Comparison of ENCODE assay signal across 15 cellular contexts in the genomic region with DNA sequence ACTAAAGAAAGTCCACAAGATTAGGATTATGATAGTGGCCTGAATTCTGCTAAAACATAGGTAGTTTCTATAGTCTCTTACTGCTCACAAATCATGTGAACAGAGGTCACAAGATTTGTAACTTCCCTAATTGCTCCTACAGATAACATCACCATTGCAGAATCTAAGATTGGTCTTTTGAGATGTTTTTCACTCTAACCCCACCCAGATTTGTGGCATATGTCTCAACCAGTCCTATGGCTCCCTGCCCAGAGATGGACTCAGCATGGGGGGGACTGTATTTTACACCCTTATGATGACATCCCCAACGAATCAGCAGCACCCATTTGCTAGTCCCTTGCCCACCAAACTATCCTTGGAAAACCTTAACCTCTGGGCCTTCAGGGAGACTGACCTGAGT.
DNase-seq lines count a peak whose midpoint lies in the region; ATAC-seq and TF ChIP-seq lines count a peak whose summit lies in the region.
"Had no signal": no experiment of that assay in that cellular context is flagged by ENCODE, and none has a peak within 500 bp of the region (broad histone marks: within the 10 kb centered on the region; RNA-seq: fewer than 3 reads in every experiment).

No MANE protein-coding gene starts in this region.

- H3K4me3 Mint-ChIP-seq in naive B cell: no peak overlapping the region
- H3K4me3 Mint-ChIP-seq: HFFc6 had no signal

- no peak for TF ChIP-seq RAD21 in Ishikawa (IDR thresholded peaks at IDR 0.05; ENCODE audit: low read depth)

- no peaks in the 10 kb centered on the region for H3K9me3 Mint-ChIP-seq in naive B cell
- H3K9me3 Mint-ChIP-seq: HFFc6 had no signal

- H3K27ac Mint-ChIP-seq in naive B cell: no peak overlapping the region
- H3K27ac Mint-ChIP-seq: HFFc6, progenitor cell of endocrine pancreas had no signal

- DNase-seq in Daoy (ENCODE audit: low read depth) (peak; percentile 76), amniotic epithelial cell (ENCODE audit: low read depth) (peak; percentile 67), naive B cell (no peak), head of caudate nucleus (no peak), NCI-H2196 (lab: John Stamatoyannopoulos, UW; ENCODE audit: unreplicated experiment) (no peak)
- DNase-seq: activated T-cell treated with anti-CD3 and anti-CD28 coated beads, Interleukin-2, amount 50 U/mL, for 1 hour; HFFc6; mucosa of descending colon; RPMI8226; stimulated activated CD4-positive, alpha-beta T cell treated with anti-CD3 and anti-CD28 coated beads, Interleukin-4, amount 100 ng/mL, for 4 hours; WERI-Rb-1 had no signal

- H3K36me3 Mint-ChIP-seq in naive B cell: no peaks in the 10 kb centered on the region

- intact Hi-C loops in head of caudate nucleus (cut with DNase I): loop anchor here (10.0 kb wide), 1 partner anchor 342 kb away; no protein-coding TSS in a partner anchor

- ATAC-seq in naive B cell (ENCODE audit: low read depth in 2 of 2) (peak; percentile 23 to 37), HG03460 (IDR thresholded peaks at IDR 0.05; ENCODE audit: unreplicated experiment) (no peak), HG02642 (IDR thresholded peaks at IDR 0.05; ENCODE audit: poor library complexity, unreplicated experiment) (no peak)
- ATAC-seq: mucosa of descending colon had no signal

- no peaks in the 10 kb centered on the region for H3K4me1 Mint-ChIP-seq in naive B cell

- peaks cover 6 to 9% (median 8%) of the 10 kb centered on the region in 3 donors for H3K27me3 Mint-ChIP-seq in naive B cell

- TF ChIP-seq EP300 in Ishikawa (IDR thresholded peaks at IDR 0.05; ENCODE audit: borderline replicate concordance): no peak

TF ChIP-seq in Ishikawa, 13 proteins besides CTCF, POLR2A, EP300 and RAD21:
- TF ChIP-seq NFIC (IDR thresholded peaks at IDR 0.05) (0 out of 2 replicates have a peak, but pooled peaks have one; percentile 17), YY1 (IDR thresholded peaks at IDR 0.05; ENCODE audit: low read depth) (no peak)

Comparison
In these comparisons a context has a peak if more than half of its experiments do, and no peak if none do; other contexts are left out.
1. DNase-seq: peak in Daoy (single experiment) and amniotic epithelial cell (single experiment); none in naive B cell (single experiment), head of caudate nucleus (0 of 42) and NCI-H2196 (single experiment).
2. ATAC-seq: peak in naive B cell (2 of 2); none in HG03460 (single experiment) and HG02642 (single experiment).